Comparison of ENCODE assay signal across 38 cellular contexts in the genomic region with DNA sequence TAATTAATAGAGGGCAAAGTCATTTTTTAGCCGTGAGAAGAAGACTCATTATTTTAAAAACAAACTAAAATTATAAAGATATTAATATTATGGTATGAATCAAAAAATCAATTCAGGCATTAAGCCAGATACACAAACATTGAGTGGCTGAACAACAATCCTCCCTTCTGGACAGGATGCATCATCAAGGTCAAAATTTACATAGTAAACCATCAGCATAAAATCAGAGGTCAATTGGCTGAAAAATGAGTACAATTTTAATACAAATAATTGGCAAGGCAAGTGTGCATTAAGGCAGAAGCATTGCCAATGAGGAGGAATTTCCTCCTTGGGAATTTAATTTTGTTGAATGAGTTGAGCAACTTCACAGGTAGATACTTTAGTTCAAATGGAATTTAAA.
"Had no signal": no experiment of that assay in that cellular context is flagged by ENCODE, and none has a peak within 500 bp of the region (broad histone marks: within the 10 kb centered on the region; RNA-seq: fewer than 3 reads in every experiment).

No MANE protein-coding gene starts in this region.

- DNase-seq: activated effector memory CD4-positive, alpha-beta T cell treated with anti-CD3 and anti-CD28 coated beads, Interleukin-2, amount 50 U/mL, for 16 hours; activated effector memory CD4-positive, alpha-beta T cell treated with Interleukin-2 at 50 U/mL for 16 hours; activated gamma-delta T cell; activated gamma-delta T cell treated with Interleukin-2 at 50 U/mL for 16 hours; activated naive CD4-positive, alpha-beta T cell; activated naive CD4-positive, alpha-beta T cell treated with anti-CD3 and anti-CD28 coated beads for 36 hours; activated naive CD4-positive, alpha-beta T cell treated with anti-CD3 and anti-CD28 coated beads, Interleukin-2, amount 10 ng/mL, durations not matched to agents 7 days and 5 days; activated naive CD4-positive, alpha-beta T cell treated with anti-CD3 and anti-CD28 coated beads, Interleukin-2, amount 50 U/mL, for 16 hours; activated naive CD4-positive, alpha-beta T cell treated with Interleukin-2 at 50 U/mL for 16 hours; activated naive CD8-positive, alpha-beta T cell treated with anti-CD3 and anti-CD28 coated beads for 36 hours; activated naive CD8-positive, alpha-beta T cell treated with anti-CD3 and anti-CD28 coated beads, Interleukin-2, amount 10 ng/mL, durations not matched to agents 7 days and 5 days; activated naive CD8-positive, alpha-beta T cell treated with anti-CD3 and anti-CD28 coated beads, Interleukin-2, amount 50 U/mL, for 24 hours; activated T-cell treated with anti-CD3 and anti-CD28 coated beads, Interleukin-2, amount 50 U/mL, for 1 hour; activated T-cell treated with anti-CD3 and anti-CD28 coated beads, Interleukin-2, amount 50 U/mL, for 24 hours; activated T-cell treated with anti-CD3 and anti-CD28 coated beads, Interleukin-2, amount 50 U/mL, for 4 hours; activated T-cell treated with anti-CD3 and anti-CD28 coated beads, Interleukin-2, amount 50 U/mL, for 48 hours; activated T-cell treated with anti-CD3 and anti-CD28 coated beads, Interleukin-2, amount 50 U/mL, for 72 hours; adrenal gland; amniotic stem cell; amygdala; anterior cingulate cortex; aorta; body of pancreas; brain microvascular endothelial cell; caudate nucleus; central memory CD4-positive, alpha-beta T cell; cerebellar nuclear complex had no signal

- H3K36me3 Mint-ChIP-seq: activated naive CD4-positive, alpha-beta T cell treated with anti-CD3 and anti-CD28 coated beads, Interleukin-2, amount 10 ng/mL, durations not matched to agents 7 days and 5 days; activated naive CD4-positive, alpha-beta T cell treated with anti-CD3 and anti-CD28 coated beads, Interleukin-2, amount 50 U/mL, for 24 hours; activated naive CD4-positive, alpha-beta T cell treated with anti-CD3 and anti-CD28 coated beads, Interleukin-2, amount 50 U/mL, for 72 hours; activated naive CD8-positive, alpha-beta T cell; activated naive CD8-positive, alpha-beta T cell treated with anti-CD3 and anti-CD28 coated beads for 36 hours; activated naive CD8-positive, alpha-beta T cell treated with anti-CD3 and anti-CD28 coated beads, Interleukin-2, amount 10 ng/mL, durations not matched to agents 7 days and 5 days; brain had no signal

- ATAC-seq: activated naive CD4-positive, alpha-beta T cell treated with anti-CD3 and anti-CD28 coated beads, Interleukin-2, amount 50 U/mL, for 72 hours; activated naive CD8-positive, alpha-beta T cell treated with anti-CD3 and anti-CD28 coated beads, Interleukin-2, amount 50 U/mL, for 24 hours; activated T-cell treated with anti-CD3 and anti-CD28 coated beads, Interleukin-2, amount 50 U/mL, for 4 hours; activated T-cell treated with anti-CD3 and anti-CD28 coated beads, Interleukin-2, amount 50 U/mL, for 72 hours; activated T-helper 17 cell treated with anti-CD3 and anti-CD28 coated beads, Interleukin-2, amount 50 U/mL, for 72 hours; body of pancreas had no signal

- H3K9me3 Mint-ChIP-seq: activated naive CD4-positive, alpha-beta T cell treated with anti-CD3 and anti-CD28 coated beads, Interleukin-2, amount 10 ng/mL, durations not matched to agents 7 days and 5 days; activated naive CD4-positive, alpha-beta T cell treated with anti-CD3 and anti-CD28 coated beads, Interleukin-2, amount 50 U/mL, for 24 hours; activated naive CD8-positive, alpha-beta T cell treated with anti-CD3 and anti-CD28 coated beads for 36 hours; activated naive CD8-positive, alpha-beta T cell treated with anti-CD3 and anti-CD28 coated beads, Interleukin-2, amount 10 ng/mL, durations not matched to agents 7 days and 5 days; activated T-cell treated with anti-CD3 and anti-CD28 coated beads, Interleukin-2, amount 50 U/mL, for 24 hours; activated T-helper 1 cell treated with anti-CD3 and anti-CD28 coated beads, Interleukin-12 subunit alpha, Interleukin-12 subunit beta, Interleukin-2, Interleukin-4 antibody, amounts not matched to agents 30 ng/mL and 10 ng/mL and 1 ng/mL, durations not matched to agents 14 hours and 24 hours and 36 hours; brain had no signal

- H3K27ac Mint-ChIP-seq: activated naive CD4-positive, alpha-beta T cell treated with anti-CD3 and anti-CD28 coated beads for 36 hours; activated naive CD4-positive, alpha-beta T cell treated with anti-CD3 and anti-CD28 coated beads, Interleukin-2, amount 10 ng/mL, durations not matched to agents 7 days and 5 days; activated naive CD4-positive, alpha-beta T cell treated with anti-CD3 and anti-CD28 coated beads, Interleukin-2, amount 50 U/mL, for 24 hours; activated naive CD4-positive, alpha-beta T cell treated with anti-CD3 and anti-CD28 coated beads, Interleukin-2, amount 50 U/mL, for 72 hours; activated naive CD8-positive, alpha-beta T cell; activated naive CD8-positive, alpha-beta T cell treated with anti-CD3 and anti-CD28 coated beads for 36 hours; activated naive CD8-positive, alpha-beta T cell treated with anti-CD3 and anti-CD28 coated beads, Interleukin-2, amount 10 ng/mL, durations not matched to agents 7 days and 5 days; activated naive CD8-positive, alpha-beta T cell treated with anti-CD3 and anti-CD28 coated beads, Interleukin-2, amount 50 U/mL, for 24 hours; activated T-cell treated with anti-CD3 and anti-CD28 coated beads, Interleukin-2, amount 50 U/mL, for 24 hours; activated T-cell treated with anti-CD3 and anti-CD28 coated beads, Interleukin-2, amount 50 U/mL, for 72 hours; activated T-helper 1 cell treated with anti-CD3 and anti-CD28 coated beads, Interleukin-12 subunit alpha, Interleukin-12 subunit beta, Interleukin-2, Interleukin-4 antibody, amounts not matched to agents 30 ng/mL and 10 ng/mL and 1 ng/mL, durations not matched to agents 14 hours and 24 hours and 36 hours; activated T-helper 17 cell treated with anti-CD3 and anti-CD28 coated beads, Interleukin-2, amount 50 U/mL, for 72 hours; activated T-helper 2 cell treated with anti-CD3 and anti-CD28 coated beads, Interferon-gamma antibody, Interleukin-2, Interleukin-4, amounts not matched to agents 10 μg/mL and 5 μg/mL and 100 μg/mL, durations not matched to agents 14 hours and 24 hours and 36 hours; brain had no signal

- H3K4me3 Mint-ChIP-seq: activated naive CD4-positive, alpha-beta T cell treated with anti-CD3 and anti-CD28 coated beads for 36 hours; activated naive CD4-positive, alpha-beta T cell treated with anti-CD3 and anti-CD28 coated beads, Interleukin-2, amount 10 ng/mL, durations not matched to agents 7 days and 5 days; activated naive CD4-positive, alpha-beta T cell treated with anti-CD3 and anti-CD28 coated beads, Interleukin-2, amount 50 U/mL, for 24 hours; activated naive CD8-positive, alpha-beta T cell; activated naive CD8-positive, alpha-beta T cell treated with anti-CD3 and anti-CD28 coated beads for 36 hours; activated naive CD8-positive, alpha-beta T cell treated with anti-CD3 and anti-CD28 coated beads, Interleukin-2, amount 10 ng/mL, durations not matched to agents 7 days and 5 days; activated naive CD8-positive, alpha-beta T cell treated with anti-CD3 and anti-CD28 coated beads, Interleukin-2, amount 50 U/mL, for 24 hours; activated T-cell treated with anti-CD3 and anti-CD28 coated beads, Interleukin-2, amount 50 U/mL, for 24 hours; activated T-cell treated with anti-CD3 and anti-CD28 coated beads, Interleukin-2, amount 50 U/mL, for 4 hours; activated T-cell treated with anti-CD3 and anti-CD28 coated beads, Interleukin-2, amount 50 U/mL, for 72 hours; activated T-helper 1 cell treated with anti-CD3 and anti-CD28 coated beads, Interleukin-12 subunit alpha, Interleukin-12 subunit beta, Interleukin-2, Interleukin-4 antibody, amounts not matched to agents 30 ng/mL and 10 ng/mL and 1 ng/mL, durations not matched to agents 14 hours and 24 hours and 36 hours; activated T-helper 17 cell treated with anti-CD3 and anti-CD28 coated beads, Interleukin-2, amount 50 U/mL, for 72 hours; brain; central memory CD8-positive, alpha-beta T cell had no signal

- H3K4me3 ChIP-seq: adrenal gland, ascending aorta, body of pancreas, breast epithelium, cardiac muscle cell had no signal

- H3K4me1 Mint-ChIP-seq: activated naive CD4-positive, alpha-beta T cell treated with anti-CD3 and anti-CD28 coated beads, Interleukin-2, amount 10 ng/mL, durations not matched to agents 7 days and 5 days; activated naive CD4-positive, alpha-beta T cell treated with anti-CD3 and anti-CD28 coated beads, Interleukin-2, amount 50 U/mL, for 24 hours; activated naive CD8-positive, alpha-beta T cell treated with anti-CD3 and anti-CD28 coated beads for 36 hours; activated naive CD8-positive, alpha-beta T cell treated with anti-CD3 and anti-CD28 coated beads, Interleukin-2, amount 10 ng/mL, durations not matched to agents 7 days and 5 days; activated naive CD8-positive, alpha-beta T cell treated with anti-CD3 and anti-CD28 coated beads, Interleukin-2, amount 50 U/mL, for 24 hours; activated T-helper 17 cell treated with anti-CD3 and anti-CD28 coated beads, Interleukin-2, amount 50 U/mL, for 72 hours; brain; central memory CD8-positive, alpha-beta T cell had no signal

- H3K9me3 ChIP-seq: adrenal gland, ascending aorta, body of pancreas, breast epithelium had no signal

- H3K27ac ChIP-seq: adrenal gland, ascending aorta, body of pancreas, brain microvascular endothelial cell, breast epithelium, cardiac muscle cell had no signal

- H3K4me1 ChIP-seq: adrenal gland, ascending aorta, breast epithelium had no signal

- H3K27me3 Mint-ChIP-seq: activated naive CD4-positive, alpha-beta T cell treated with anti-CD3 and anti-CD28 coated beads, Interleukin-2, amount 10 ng/mL, durations not matched to agents 7 days and 5 days; activated naive CD4-positive, alpha-beta T cell treated with anti-CD3 and anti-CD28 coated beads, Interleukin-2, amount 50 U/mL, for 24 hours; activated naive CD8-positive, alpha-beta T cell; activated naive CD8-positive, alpha-beta T cell treated with anti-CD3 and anti-CD28 coated beads for 36 hours; activated naive CD8-positive, alpha-beta T cell treated with anti-CD3 and anti-CD28 coated beads, Interleukin-2, amount 10 ng/mL, durations not matched to agents 7 days and 5 days; activated naive CD8-positive, alpha-beta T cell treated with anti-CD3 and anti-CD28 coated beads, Interleukin-2, amount 50 U/mL, for 24 hours; activated T-cell treated with anti-CD3 and anti-CD28 coated beads, Interleukin-2, amount 50 U/mL, for 24 hours; activated T-helper 17 cell treated with anti-CD3 and anti-CD28 coated beads, Interleukin-2, amount 50 U/mL, for 72 hours; brain; central memory CD8-positive, alpha-beta T cell had no signal

- H3K27me3 ChIP-seq: adrenal gland, ascending aorta, body of pancreas, brain microvascular endothelial cell, breast epithelium, cardiac muscle cell had no signal

- H3K36me3 ChIP-seq: adrenal gland, ascending aorta, brain microvascular endothelial cell, breast epithelium, cardiac muscle cell had no signal
